ENCODE assay signal across 8 cellular contexts in the genomic region with DNA sequence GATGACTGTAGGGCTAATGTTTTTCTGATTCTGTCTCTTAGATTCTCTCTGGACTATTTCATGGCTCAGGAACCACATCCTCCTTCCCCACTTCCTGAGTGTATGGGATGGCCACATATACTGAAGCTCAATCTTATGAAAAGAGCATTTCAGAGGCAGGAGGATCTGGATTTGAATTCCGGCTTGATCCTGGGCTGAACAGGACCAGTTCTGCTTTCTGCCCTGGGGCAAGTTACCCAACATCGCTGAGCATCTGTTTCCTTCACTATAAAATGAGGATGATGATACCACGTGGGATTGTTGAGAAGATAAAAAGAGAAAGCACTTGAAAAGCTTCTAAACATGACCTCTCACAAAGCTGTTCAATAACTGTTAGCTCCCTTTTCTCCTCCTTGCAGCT.
DNase-seq lines count a peak whose midpoint lies in the region; ATAC-seq and TF ChIP-seq lines count a peak whose summit lies in the region.

No MANE protein-coding gene starts in this region.

- peak overlapping the region; percentile 3 to 84 (median 26) for H3K4me3 Mint-ChIP-seq in naive thymus-derived CD4-positive, alpha-beta T cell
- H3K4me3 Mint-ChIP-seq in immature natural killer cell = no peak overlapping the region

- 49 to 63% (median 58%) methylated on average over 3 of the region's 3 CpGs for WGBS in adrenal gland, 4 donors

- no peak for TF ChIP-seq POLR2A in adrenal gland (IDR thresholded peaks at IDR 0.05)

- peaks cover 11 to 56% (median 15%) of the 10 kb centered on the region in 7 donors for H3K4me1 Mint-ChIP-seq in naive thymus-derived CD4-positive, alpha-beta T cell
- H3K4me1 Mint-ChIP-seq in immature natural killer cell = peaks cover 5 to 13% of the 10 kb centered on the region in 2 donors

- TF ChIP-seq CTCF in adrenal gland (IDR thresholded peaks at IDR 0.05) = no peak

- H3K36me3 Mint-ChIP-seq in naive thymus-derived CD4-positive, alpha-beta T cell = peaks cover 0 to 1% (median 0%) of the 10 kb centered on the region in 5 donors
- no peaks in the 10 kb centered on the region for H3K36me3 Mint-ChIP-seq in immature natural killer cell

- H3K4me3 ChIP-seq in adrenal gland = no peak overlapping the region
- no peak overlapping the region for H3K4me3 ChIP-seq in naive thymus-derived CD4-positive, alpha-beta T cell (ENCODE audit: low read length)

- H3K27ac ChIP-seq in adrenal gland = peak overlapping the region in 2 of 5 donors; percentile 51 to 74
- H3K27ac ChIP-seq in naive thymus-derived CD4-positive, alpha-beta T cell (ENCODE audit: low read depth, low read length) = no peak overlapping the region

- H3K36me3 ChIP-seq in adrenal gland (replicated peaks in 1 of 2) = no peaks in the 10 kb centered on the region
- H3K36me3 ChIP-seq in naive thymus-derived CD4-positive, alpha-beta T cell (ENCODE audit: control insufficient read depth in 2 of 3, insufficient read depth in 3 of 3, low read length in 3 of 3) = no peaks in the 10 kb centered on the region

- no peaks in the 10 kb centered on the region for H3K9me3 Mint-ChIP-seq in naive thymus-derived CD4-positive, alpha-beta T cell
- no peaks in the 10 kb centered on the region for H3K9me3 Mint-ChIP-seq in immature natural killer cell

- peak; percentile 73 for ATAC-seq in naive thymus-derived CD4-positive, alpha-beta T cell
- ATAC-seq in GM19328 (IDR thresholded peaks at IDR 0.05; ENCODE audit: unreplicated experiment) = no peak
- ATAC-seq in GM21526 (IDR thresholded peaks at IDR 0.05; ENCODE audit: low FRiP score, unreplicated experiment) = no peak

- CTCF ChIA-PET in naive thymus-derived CD4-positive, alpha-beta T cell (lab: Charles Lee) = interaction anchor here (0.7 to 1.6 kb wide), 6 partner anchors 9 to 410 kb away, joined by 3 to 9 read pairs (median 3); no protein-coding TSS in a partner anchor

- no peaks in the 10 kb centered on the region for H3K4me1 ChIP-seq in adrenal gland (replicated peaks in 1 of 2)
- H3K4me1 ChIP-seq in naive thymus-derived CD4-positive, alpha-beta T cell (ENCODE audit: control insufficient read depth in 2 of 2, insufficient read depth in 2 of 2, low read length in 2 of 2) = peaks cover 11 to 14% of the 10 kb centered on the region in 2 donors

- peaks cover 0 to 22% (median 5%) of the 10 kb centered on the region in 5 donors for H3K27me3 Mint-ChIP-seq in naive thymus-derived CD4-positive, alpha-beta T cell
- H3K27me3 Mint-ChIP-seq in immature natural killer cell (ENCODE audit: low read depth in 3 of 3) = peaks cover 4 to 14% (median 10%) of the 10 kb centered on the region in 3 donors

- no peaks in the 10 kb centered on the region for H3K9me3 ChIP-seq in adrenal gland (replicated peaks in 1 of 3)
- H3K9me3 ChIP-seq in naive thymus-derived CD4-positive, alpha-beta T cell (ENCODE audit: control insufficient read depth in 2 of 3, low read length in 3 of 3) = no peaks in the 10 kb centered on the region

- intact Hi-C loops in adrenal gland (cut with DNase I) = no loop called here
- intact Hi-C loops in naive thymus-derived CD4-positive, alpha-beta T cell (cut with micrococcal nuclease) = loop anchor here in 1 of 2 donors (1.0 to 2.0 kb wide), 4 partner anchors 21 to 480 kb away; partner anchors contain the start of gene IFNGR1

- POLR2A ChIA-PET in naive thymus-derived CD4-positive, alpha-beta T cell (lab: Charles Lee) = no interaction called here

- DNase-seq in EH (ENCODE audit: low read depth) = peak; percentile 78
- DNase-seq in M059J (ENCODE audit: low read depth) = peak; percentile 59
- peak in 5 of 7 donors; percentile 30 to 69 (median 53) for DNase-seq in adrenal gland
- no peak for DNase-seq in naive thymus-derived CD4-positive, alpha-beta T cell
- DNase-seq in immature natural killer cell = no peak
- DNase-seq in NCI-H82 (lab: John Stamatoyannopoulos, UW) = no peak

- peak overlapping the region in 8 of 9 donors; percentile 15 to 98 (median 72) for H3K27ac Mint-ChIP-seq in naive thymus-derived CD4-positive, alpha-beta T cell
- H3K27ac Mint-ChIP-seq in immature natural killer cell = peak overlapping the region in 1 of 6 donors; percentile 32

- no peaks in the 10 kb centered on the region for H3K27me3 ChIP-seq in adrenal gland
- H3K27me3 ChIP-seq in naive thymus-derived CD4-positive, alpha-beta T cell (ENCODE audit: control insufficient read depth in 2 of 2, insufficient read depth in 2 of 2, low read length in 2 of 2) = no peaks in the 10 kb centered on the region

Comparison
In these comparisons a context has a peak if more than half of its experiments do, and no peak if none do; other contexts are left out.
1. DNase-seq: peak in EH (single experiment), M059J (single experiment) and adrenal gland (5 of 7); none in naive thymus-derived CD4-positive, alpha-beta T cell (0 of 9), immature natural killer cell (0 of 3) and NCI-H82 (single experiment).
2. H3K4me3 Mint-ChIP-seq: peak in naive thymus-derived CD4-positive, alpha-beta T cell (10 of 10); none in immature natural killer cell (0 of 5).